In the genomic region with DNA sequence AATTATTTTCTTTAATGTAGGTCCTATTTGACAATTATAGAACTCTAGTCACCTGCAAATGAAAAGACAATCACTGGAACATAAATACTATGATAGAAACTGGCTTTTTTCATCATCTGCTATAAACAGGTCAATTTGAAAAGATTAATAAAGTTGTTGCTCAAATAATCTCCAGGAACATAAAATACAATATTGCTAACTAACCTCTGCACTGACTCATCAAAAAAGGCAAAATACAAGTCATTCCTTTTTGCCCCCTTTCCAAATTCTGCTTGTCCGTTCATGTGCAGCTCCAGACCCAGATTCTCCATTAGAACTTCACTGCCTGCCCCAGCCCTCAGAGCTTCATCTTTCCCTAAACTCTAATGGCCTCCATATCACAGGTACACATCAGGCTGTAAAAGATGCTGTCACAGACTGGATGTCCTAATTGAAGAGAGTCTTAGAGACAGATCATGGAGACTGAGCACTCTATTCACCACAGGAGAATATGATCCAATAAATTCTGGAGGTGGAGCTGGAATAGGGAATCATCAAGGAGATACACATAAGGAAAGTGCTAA, we compare ENCODE assay signal across 11 cellular contexts. TPM values are rescaled to one million over a fixed set of nuclear protein-coding genes. Genes with fewer than 3 reads are reported as not detected.
A peak's percentile ranks its signal among the peaks of the same experiment; 100 is the strongest.
DNase-seq lines count a peak whose midpoint lies in the region; ATAC-seq and TF ChIP-seq lines count a peak whose summit lies in the region.
"Had no signal": no experiment of that assay in that cellular context is flagged by ENCODE, and none has a peak within 500 bp of the region (broad histone marks: within the 10 kb centered on the region; RNA-seq: fewer than 3 reads in every experiment).

No MANE protein-coding gene starts in this region.

- peaks cover 28% of the 10 kb centered on the region for H3K36me3 ChIP-seq in right atrium auricular region
- peaks cover 40% of the 10 kb centered on the region for H3K36me3 ChIP-seq in iPS-20b (ENCODE audit: insufficient read depth, low read depth, low read length)
- H3K36me3 ChIP-seq in upper lobe of left lung: peaks cover 7 to 42% (median 29%) of the 10 kb centered on the region in 4 donors

- H3K36me3 Mint-ChIP-seq in activated T-helper 2 cell treated with anti-CD3 and anti-CD28 coated beads, Interferon-gamma antibody, Interleukin-2, Interleukin-4, amounts not matched to agents 10 μg/mL and 5 μg/mL and 100 μg/mL, durations not matched to agents 14 hours and 24 hours and 36 hours (ENCODE audit: low read depth): peaks cover 49% of the 10 kb centered on the region

- H3K27me3 Mint-ChIP-seq in activated T-helper 2 cell treated with anti-CD3 and anti-CD28 coated beads, Interferon-gamma antibody, Interleukin-2, Interleukin-4, amounts not matched to agents 10 μg/mL and 5 μg/mL and 100 μg/mL, durations not matched to agents 14 hours and 24 hours and 36 hours (ENCODE audit: low read depth): no peaks in the 10 kb centered on the region

- H3K27ac ChIP-seq in right atrium auricular region (peak overlapping the region; percentile 8 to 95), iPS-20b (ENCODE audit: low read length) (no peak overlapping the region), upper lobe of left lung (peak overlapping the region; percentile 4 to 99 (median 93))

- H3K4me3 ChIP-seq in right atrium auricular region: no peak overlapping the region
- 0 out of 2 replicates have a peak overlapping the region, but pooled peaks have one; percentile 90 for H3K4me3 ChIP-seq in iPS-20b (ENCODE audit: low read length)
- peak overlapping the region in 1 of 4 donors; percentile 80 for H3K4me3 ChIP-seq in upper lobe of left lung

- TF ChIP-seq POLR2A in upper lobe of left lung (IDR thresholded peaks at IDR 0.05): no peak

- H3K27me3 ChIP-seq in right atrium auricular region (no peaks in the 10 kb centered on the region), iPS-20b (ENCODE audit: insufficient read depth, low read length) (peaks cover 12% of the 10 kb centered on the region; the same call in 1 of the 2 replicates), upper lobe of left lung (no peaks in the 10 kb centered on the region)

- TF ChIP-seq CTCF in right atrium auricular region (IDR thresholded peaks at IDR 0.05) (no peak), upper lobe of left lung (IDR thresholded peaks at IDR 0.05) (no peak), omental fat pad (IDR thresholded peaks at IDR 0.05) (no peak)

- H3K9ac ChIP-seq in iPS-20b (ENCODE audit: low read depth, low read length): no peak overlapping the region

- H3K4me3 Mint-ChIP-seq in activated T-helper 2 cell treated with anti-CD3 and anti-CD28 coated beads, Interferon-gamma antibody, Interleukin-2, Interleukin-4, amounts not matched to agents 10 μg/mL and 5 μg/mL and 100 μg/mL, durations not matched to agents 14 hours and 24 hours and 36 hours (ENCODE audit: low read depth): peak overlapping the region; percentile 68
- H3K4me3 Mint-ChIP-seq: nephron progenitor cell had no signal

- no peak for DNase-seq in right atrium auricular region (ENCODE audit: low spot score)
- DNase-seq in left ventricle myocardium superior: no peak
- DNase-seq in activated T-helper 2 cell treated with anti-CD3 and anti-CD28 coated beads, Interferon-gamma antibody, Interleukin-2, Interleukin-4, amounts not matched to agents 10 μg/mL and 5 μg/mL and 100 μg/mL, durations not matched to agents 14 hours and 24 hours and 36 hours (ENCODE audit: low spot score): no peak
- no peak for DNase-seq in upper lobe of left lung
- no peak for DNase-seq in GM19238 (ENCODE audit: insufficient read length, low spot score)
- DNase-seq in omental fat pad (ENCODE audit: low spot score): no peak
- DNase-seq: EL, nephron progenitor cell, substantia nigra had no signal

- 85 to 88% methylated on average over 1 of the region's 1 CpG for WGBS in upper lobe of left lung, 2 donors

- peak overlapping the region; percentile 28 for H3K27ac Mint-ChIP-seq in activated T-helper 2 cell treated with anti-CD3 and anti-CD28 coated beads, Interferon-gamma antibody, Interleukin-2, Interleukin-4, amounts not matched to agents 10 μg/mL and 5 μg/mL and 100 μg/mL, durations not matched to agents 14 hours and 24 hours and 36 hours
- H3K27ac Mint-ChIP-seq: nephron progenitor cell had no signal

- intact Hi-C loops in left ventricle myocardium superior (cut with micrococcal nuclease): no loop called here
- intact Hi-C loops in activated T-helper 2 cell treated with anti-CD3 and anti-CD28 coated beads, Interferon-gamma antibody, Interleukin-2, Interleukin-4, amounts not matched to agents 10 μg/mL and 5 μg/mL and 100 μg/mL, durations not matched to agents 14 hours and 24 hours and 36 hours (cut with micrococcal nuclease): no loop called here

- H3K4me1 Mint-ChIP-seq in activated T-helper 2 cell treated with anti-CD3 and anti-CD28 coated beads, Interferon-gamma antibody, Interleukin-2, Interleukin-4, amounts not matched to agents 10 μg/mL and 5 μg/mL and 100 μg/mL, durations not matched to agents 14 hours and 24 hours and 36 hours (ENCODE audit: low read depth): peaks cover 32% of the 10 kb centered on the region
- H3K4me1 Mint-ChIP-seq: nephron progenitor cell had no signal

- H3K4me1 ChIP-seq in right atrium auricular region: peaks cover 0 to 30% of the 10 kb centered on the region in 2 donors
- no peaks in the 10 kb centered on the region for H3K4me1 ChIP-seq in iPS-20b (ENCODE audit: insufficient read depth, low read length)
- peaks cover 24 to 43% (median 35%) of the 10 kb centered on the region in 4 donors for H3K4me1 ChIP-seq in upper lobe of left lung

- no peaks in the 10 kb centered on the region for H3K9me3 Mint-ChIP-seq in activated T-helper 2 cell treated with anti-CD3 and anti-CD28 coated beads, Interferon-gamma antibody, Interleukin-2, Interleukin-4, amounts not matched to agents 10 μg/mL and 5 μg/mL and 100 μg/mL, durations not matched to agents 14 hours and 24 hours and 36 hours

- TF ChIP-seq EP300 in upper lobe of left lung (IDR thresholded peaks at IDR 0.05): no peak

- H3K9me3 ChIP-seq in right atrium auricular region (no peaks in the 10 kb centered on the region), iPS-20b (ENCODE audit: insufficient read depth, low read depth, low read length) (no peaks in the 10 kb centered on the region), upper lobe of left lung (no peaks in the 10 kb centered on the region)

- ATAC-seq in left ventricle myocardium superior (no peak), upper lobe of left lung (ENCODE audit: low FRiP score in 2 of 2) (no peak), HG03139 (IDR thresholded peaks at IDR 0.05; ENCODE audit: unreplicated experiment) (no peak), omental fat pad (ENCODE audit: low FRiP score) (no peak)

RNA-seq across cellular contexts. Expression of a gene that starts 1.6 kb away (rescaled TPM):
- 10 to 100 TPM; 34.6 to 40.0 TPM for total RNA-seq in right atrium auricular region
- 43.5 TPM for total RNA-seq in left ventricle myocardium superior
- 40.9 and 44.7 TPM in 2 replicates for total RNA-seq in activated T-helper 2 cell treated with anti-CD3 and anti-CD28 coated beads, Interferon-gamma antibody, Interleukin-2, Interleukin-4, amounts not matched to agents 10 μg/mL and 5 μg/mL and 100 μg/mL, durations not matched to agents 14 hours and 24 hours and 36 hours
- total RNA-seq in upper lobe of left lung: 100 to 1,000 TPM in 1 of 6 donors, 10 to 100 TPM in 5; 37.8 to 111 (median 71.4) TPM
- total RNA-seq in omental fat pad: 10 to 100 TPM; 52.2 to 84.9 (median 67.0) TPM

RNA-seq across cellular contexts. Expression of a gene that starts 21.4 kb away (rescaled TPM):
- total RNA-seq in right atrium auricular region (10 to 100 TPM; 24.6 to 48.1 TPM), left ventricle myocardium superior (15.2 TPM), upper lobe of left lung (10 to 100 TPM; 20.4 to 40.0 (median 21.6) TPM), omental fat pad (100 to 1,000 TPM; 140 to 211 (median 157) TPM)
- 24.5 and 25.7 TPM in 2 replicates for total RNA-seq in activated T-helper 2 cell treated with anti-CD3 and anti-CD28 coated beads, Interferon-gamma antibody, Interleukin-2, Interleukin-4, amounts not matched to agents 10 μg/mL and 5 μg/mL and 100 μg/mL, durations not matched to agents 14 hours and 24 hours and 36 hours

RNA-seq across cellular contexts. Expression of a gene that starts 56.3 kb away (rescaled TPM):
- total RNA-seq in right atrium auricular region (10 to 100 TPM; 26.0 to 29.5 TPM), left ventricle myocardium superior (28.9 TPM), upper lobe of left lung (10 to 100 TPM; 22.6 to 46.7 (median 37.6) TPM), omental fat pad (10 to 100 TPM; 38.3 to 42.0 (median 40.5) TPM)
- 65.2 and 71.7 TPM in 2 replicates for total RNA-seq in activated T-helper 2 cell treated with anti-CD3 and anti-CD28 coated beads, Interferon-gamma antibody, Interleukin-2, Interleukin-4, amounts not matched to agents 10 μg/mL and 5 μg/mL and 100 μg/mL, durations not matched to agents 14 hours and 24 hours and 36 hours
